In genomic region chr12:104998423-104999346, GRCh38 we compare ENCODE assay signal across 14 cellular contexts. TPM values are rescaled to one million over a fixed set of nuclear protein-coding genes. Genes with fewer than 3 reads are reported as not detected.
DNase-seq lines count a peak whose midpoint lies in the region; ATAC-seq, FAIRE-seq and TF ChIP-seq lines count a peak whose summit lies in the region.
"Had no signal": no experiment of that assay in that cellular context is flagged by ENCODE, and none has a peak within 500 bp of the region (broad histone marks: within the 10 kb centered on the region; RNA-seq: fewer than 3 reads in every experiment).

No MANE protein-coding gene starts in this region.

- no peak for FAIRE-seq in GM19239 (lab: Jason Lieb, UNC)

- no peak overlapping the region for H3K4me3 ChIP-seq in heart left ventricle
- H3K4me3 ChIP-seq: HAP-1, upper lobe of left lung had no signal

- H3K4me1 ChIP-seq in heart left ventricle, result peaks cover 0 to 28% (median 0%) of the 10 kb centered on the region in 12 donors
- H3K4me1 ChIP-seq: HAP-1 had no signal

- DNase-seq in heart left ventricle (peak in 1 of 5 donors; percentile 31), cardiac septum (ENCODE audit: low spot score) (no peak), NCI-H2171 treated with DMSO at 0.1 percent for 48 hours (lab: John Stamatoyannopoulos, UW) (peak; percentile 97), germinal center (ENCODE audit: low spot score) (no peak), posterior vena cava (ENCODE audit: low spot score) (no peak), GM19239 (ENCODE audit: insufficient read length, low spot score) (no peak)
- DNase-seq: ACHN, hypothalamus, NCI-H2227 treated with DMSO at 0.1 percent for 48 hours, T1000 had no signal

- no peaks in the 10 kb centered on the region for H3K27me3 ChIP-seq in heart left ventricle
- H3K27me3 ChIP-seq: upper lobe of left lung had no signal

- H3K27ac ChIP-seq in heart left ventricle, result peak overlapping the region in 1 of 12 donors; percentile 32
- H3K27ac ChIP-seq: upper lobe of left lung had no signal

- peak overlapping the region; percentile 69 for H3K27ac Mint-ChIP-seq in dendritic cell treated with granulocyte-macrophage colony-stimulating factor and Interleukin-4, amounts not matched to agents 40 ng/mL and 50 ng/mL, for 4 days

- H3K36me3 Mint-ChIP-seq in dendritic cell treated with granulocyte-macrophage colony-stimulating factor and Interleukin-4, amounts not matched to agents 40 ng/mL and 50 ng/mL, for 4 days (ENCODE audit: low read depth), result peaks cover 98% of the 10 kb centered on the region

- ATAC-seq in heart left ventricle (peak in 3 of 4 donors; percentile 20 to 68 (median 43)), HG02678 (IDR thresholded peaks at IDR 0.05; ENCODE audit: unreplicated experiment) (no peak)

- no peaks in the 10 kb centered on the region for H3K9me3 Mint-ChIP-seq in dendritic cell treated with granulocyte-macrophage colony-stimulating factor and Interleukin-4, amounts not matched to agents 40 ng/mL and 50 ng/mL, for 4 days

- 75 to 81% (median 78%) methylated on average over 12 to 15 of the region's 15 CpGs for WGBS in heart left ventricle, 4 donors

- no peak overlapping the region for H3K4me3 Mint-ChIP-seq in dendritic cell treated with granulocyte-macrophage colony-stimulating factor and Interleukin-4, amounts not matched to agents 40 ng/mL and 50 ng/mL, for 4 days

- peaks cover 49% of the 10 kb centered on the region for H3K4me1 Mint-ChIP-seq in dendritic cell treated with granulocyte-macrophage colony-stimulating factor and Interleukin-4, amounts not matched to agents 40 ng/mL and 50 ng/mL, for 4 days (ENCODE audit: low read depth)

- H3K27me3 Mint-ChIP-seq in dendritic cell treated with granulocyte-macrophage colony-stimulating factor and Interleukin-4, amounts not matched to agents 40 ng/mL and 50 ng/mL, for 4 days, result no peaks in the 10 kb centered on the region

- intact Hi-C loops in heart left ventricle (cut with DNase I), result no loop called here
- intact Hi-C loops in cardiac septum (cut with DNase I), result no loop called here
- intact Hi-C loops in dendritic cell treated with granulocyte-macrophage colony-stimulating factor and Interleukin-4, amounts not matched to agents 40 ng/mL and 50 ng/mL, for 4 days (cut with micrococcal nuclease), result loop anchor here (10.0 kb wide), 1 partner anchor 46 kb away; no protein-coding TSS in a partner anchor
- intact Hi-C loops in posterior vena cava (cut with DNase I), result loop anchor here in 1 of 2 donors (5.0 kb wide), 1 partner anchor 1076 kb away; no protein-coding TSS in a partner anchor

- no peak for TF ChIP-seq CTCF in heart left ventricle (IDR thresholded peaks at IDR 0.05)

- no peaks in the 10 kb centered on the region for H3K9me3 ChIP-seq in heart left ventricle
- H3K9me3 ChIP-seq: HAP-1, upper lobe of left lung had no signal

- H3K36me3 ChIP-seq in heart left ventricle, result peaks cover 0 to 94% (median 65%) of the 10 kb centered on the region in 9 donors

- no peak for TF ChIP-seq POLR2A in heart left ventricle (IDR thresholded peaks at IDR 0.05)

RNA-seq across cellular contexts. Expression of gene NOPCHAP1, which starts 12.6 kb away (rescaled TPM):
- total RNA-seq in heart left ventricle, result 10 to 100 TPM in 4 of 9 donors, 1 to 10 TPM in 5; 3.5 to 14.5 (median 9.3) TPM
- 1 to 10 TPM; 5.6 to 7.4 TPM for polyA plus RNA-seq in heart left ventricle
- 9.4 TPM for total RNA-seq in cardiac septum
- 10 to 100 TPM; 15.3 to 16.5 TPM for total RNA-seq in posterior vena cava

RNA-seq across cellular contexts. Expression of gene SLC41A2, which starts 40.6 kb away (rescaled TPM):
- total RNA-seq in heart left ventricle (10 to 100 TPM in 2 of 9 donors, 1 to 10 TPM in 7; 1.3 to 12.8 (median 4.2) TPM), cardiac septum (6.8 TPM), posterior vena cava (10 to 100 TPM; 47.2 to 63.5 TPM)
- 1 to 10 TPM in 1 of 2 donors, under 1 TPM in 1; 0.30 to 1.1 TPM for polyA plus RNA-seq in heart left ventricle
